ENCODE assay signal across 14 cellular contexts in genomic region chr9:94868462-94868861, GRCh38.
DNase-seq lines count a peak whose midpoint lies in the region; FAIRE-seq and TF ChIP-seq lines count a peak whose summit lies in the region.
"Had no signal": no experiment of that assay in that cellular context is flagged by ENCODE, and none has a peak within 500 bp of the region (broad histone marks: within the 10 kb centered on the region; RNA-seq: fewer than 3 reads in every experiment).

No MANE protein-coding gene starts in this region.

- H3K27ac ChIP-seq in astrocyte (ENCODE audit: low read depth, low read length) (peak overlapping the region; percentile 98), layer of hippocampus (ENCODE audit: low read depth, low read length) (peak overlapping the region; percentile 19), skeletal muscle tissue (ENCODE audit: low read depth, low read length) (peak overlapping the region; percentile 93), endodermal cell (ENCODE audit: low read depth, low read length) (no peak overlapping the region)

- H3K27me3 Mint-ChIP-seq in astrocyte (ENCODE audit: low read depth, unreplicated experiment) (no peaks in the 10 kb centered on the region), endodermal cell (ENCODE audit: insufficient read depth) (no peaks in the 10 kb centered on the region)
- H3K27me3 Mint-ChIP-seq: CD4-positive, CD25-positive, alpha-beta regulatory T cell; dendritic cell treated with granulocyte-macrophage colony-stimulating factor and Interleukin-4, amounts not matched to agents 40 ng/mL and 50 ng/mL, for 4 days had no signal

- H3K4me1 Mint-ChIP-seq in astrocyte (ENCODE audit: low read depth, unreplicated experiment): peaks cover 68% of the 10 kb centered on the region
- peaks cover 22% of the 10 kb centered on the region for H3K4me1 Mint-ChIP-seq in endodermal cell

- H3K9me3 Mint-ChIP-seq in astrocyte (ENCODE audit: unreplicated experiment) (no peaks in the 10 kb centered on the region), endodermal cell (no peaks in the 10 kb centered on the region)
- H3K9me3 Mint-ChIP-seq: dendritic cell treated with granulocyte-macrophage colony-stimulating factor and Interleukin-4, amounts not matched to agents 40 ng/mL and 50 ng/mL, for 4 days had no signal

- no peaks in the 10 kb centered on the region for H3K9me3 ChIP-seq in astrocyte (ENCODE audit: insufficient read depth, low read depth, low read length)
- H3K9me3 ChIP-seq in skeletal muscle tissue (ENCODE audit: control insufficient read depth in 3 of 3, low read length in 3 of 3): no peaks in the 10 kb centered on the region
- no peaks in the 10 kb centered on the region for H3K9me3 ChIP-seq in endodermal cell (ENCODE audit: control insufficient read depth, low read length)

- no peak for TF ChIP-seq CTCF in astrocyte (IDR thresholded peaks at IDR 0.05; ENCODE audit: insufficient read depth, low read depth, low read length)
- no peak for TF ChIP-seq CTCF in endodermal cell (conservative IDR thresholded peaks at IDR 0.05)

- no peaks in the 10 kb centered on the region for H3K27me3 ChIP-seq in astrocyte (ENCODE audit: insufficient read depth, low read length)
- no peaks in the 10 kb centered on the region for H3K27me3 ChIP-seq in layer of hippocampus (ENCODE audit: control insufficient read depth, insufficient read depth, low read length)
- H3K27me3 ChIP-seq in skeletal muscle tissue (ENCODE audit: control insufficient read depth in 3 of 3, insufficient read depth in 3 of 3, low read length in 3 of 3): no peaks in the 10 kb centered on the region
- H3K27me3 ChIP-seq in endodermal cell (ENCODE audit: control insufficient read depth, insufficient read depth, low read length, poor library complexity, severe bottlenecking): no peaks in the 10 kb centered on the region

- H4K20me1 ChIP-seq in astrocyte (ENCODE audit: insufficient read depth, low read length): no peaks in the 10 kb centered on the region

- H3K9ac ChIP-seq in astrocyte (ENCODE audit: low read length): peak overlapping the region; percentile 88
- peak overlapping the region in 2 of 3 donors; percentile 60 to 69 for H3K9ac ChIP-seq in skeletal muscle tissue (ENCODE audit: low read depth in 1 of 3, low read length in 3 of 3)
- no peak overlapping the region for H3K9ac ChIP-seq in endodermal cell (ENCODE audit: extremely low read depth, low read length, poor library complexity, severe bottlenecking)

- H2AFZ ChIP-seq in astrocyte (ENCODE audit: low read depth, low read length): no peak overlapping the region

- H3K4me3 ChIP-seq in astrocyte (ENCODE audit: insufficient read depth, low read depth, low read length): no peak overlapping the region
- H3K4me3 ChIP-seq in skeletal muscle tissue (ENCODE audit: low read length in 3 of 3): no peak overlapping the region
- no peak overlapping the region for H3K4me3 ChIP-seq in endodermal cell (ENCODE audit: low read length)

- H3K36me3 Mint-ChIP-seq in astrocyte (ENCODE audit: low read depth, unreplicated experiment) (no peaks in the 10 kb centered on the region), endodermal cell (ENCODE audit: low read depth) (no peaks in the 10 kb centered on the region)
- H3K36me3 Mint-ChIP-seq: CD4-positive, CD25-positive, alpha-beta regulatory T cell had no signal

- peak; percentile 34 for DNase-seq in EH (ENCODE audit: low read depth)
- DNase-seq in astrocyte (ENCODE audit: low read depth): peak; percentile 41
- no peak for DNase-seq in NCI-H226
- DNase-seq in activated CD4-positive, alpha-beta T cell treated with anti-CD3 and anti-CD28 coated beads, Interleukin-2, amount 50 U/mL, for 48 hours: no peak
- DNase-seq in DMS153 (lab: John Stamatoyannopoulos, UW): no peak
- no peak for DNase-seq in endodermal cell
- DNase-seq: activated CD4-positive, alpha-beta T cell treated with anti-CD3 and anti-CD28 coated beads for 1 hour; activated gamma-delta T cell; CD4-positive, CD25-positive, alpha-beta regulatory T cell; head of caudate nucleus; stimulated activated CD4-positive, alpha-beta T cell treated with anti-CD3 and anti-CD28 coated beads, Interleukin-15, amount 100 ng/mL, for 24 hours had no signal

- H3K4me3 Mint-ChIP-seq in astrocyte (ENCODE audit: unreplicated experiment) (no peak overlapping the region), endodermal cell (no peak overlapping the region)
- H3K4me3 Mint-ChIP-seq: dendritic cell treated with granulocyte-macrophage colony-stimulating factor and Interleukin-4, amounts not matched to agents 40 ng/mL and 50 ng/mL, for 4 days had no signal

- H3K4me1 ChIP-seq in astrocyte (ENCODE audit: insufficient read depth, low read length): peaks cover 69% of the 10 kb centered on the region
- H3K4me1 ChIP-seq in skeletal muscle tissue (ENCODE audit: control insufficient read depth in 3 of 3, insufficient read depth in 3 of 3, low read length in 3 of 3): peaks cover 48 to 62% (median 57%) of the 10 kb centered on the region in 3 donors
- H3K4me1 ChIP-seq in endodermal cell (ENCODE audit: control insufficient read depth, insufficient read depth, low read length): peaks cover 8% of the 10 kb centered on the region

- H3K36me3 ChIP-seq in astrocyte (ENCODE audit: insufficient read depth, low read length) (no peaks in the 10 kb centered on the region), skeletal muscle tissue (ENCODE audit: control insufficient read depth in 3 of 3, insufficient read depth in 3 of 3, low read length in 3 of 3) (no peaks in the 10 kb centered on the region), endodermal cell (ENCODE audit: control insufficient read depth, insufficient read depth, low read length) (no peaks in the 10 kb centered on the region)

- WGBS in endodermal cell (ENCODE audit: insufficient coverage in 1 of 2, insufficient read length in 1 of 2), 2 experiments: 100% methylated on average over 1 to 2 of the region's 2 CpGs

- H3K4me2 ChIP-seq in astrocyte (ENCODE audit: low read length): peak overlapping the region; percentile 76

- no peaks in the 10 kb centered on the region for H3K79me2 ChIP-seq in astrocyte (ENCODE audit: insufficient read depth, low read length)

- peak; percentile 13 for FAIRE-seq in astrocyte (lab: Jason Lieb, UNC)

- H3K27ac Mint-ChIP-seq in astrocyte (ENCODE audit: unreplicated experiment): peak overlapping the region; percentile 100
- no peak overlapping the region for H3K27ac Mint-ChIP-seq in endodermal cell
- H3K27ac Mint-ChIP-seq: dendritic cell treated with granulocyte-macrophage colony-stimulating factor and Interleukin-4, amounts not matched to agents 40 ng/mL and 50 ng/mL, for 4 days had no signal

Comparison
In these comparisons a context has a peak if more than half of its experiments do, and no peak if none do; other contexts are left out.
1. DNase-seq: peak in EH (single experiment) and astrocyte (single experiment); none in NCI-H226 (single experiment), activated CD4-positive, alpha-beta T cell treated with anti-CD3 and anti-CD28 coated beads, Interleukin-2, amount 50 U/mL, for 48 hours (0 of 2), DMS153 (single experiment) and endodermal cell (single experiment).